In genomic region chr7:28685291-28685659, GRCh38 we compare ENCODE assay signal across 9 cellular contexts.
A peak's percentile ranks its signal among the peaks of the same experiment; 100 is the strongest.
DNase-seq lines count a peak whose midpoint lies in the region; ATAC-seq and TF ChIP-seq lines count a peak whose summit lies in the region.
"Had no signal": no experiment of that assay in that cellular context is flagged by ENCODE, and none has a peak within 500 bp of the region (broad histone marks: within the 10 kb centered on the region; RNA-seq: fewer than 3 reads in every experiment).

No MANE protein-coding gene starts in this region.

- no peaks in the 10 kb centered on the region for H3K27me3 ChIP-seq in heart left ventricle

- H3K9me3 Mint-ChIP-seq in T-helper 2 cell treated with Interferon-gamma antibody and Interleukin-4, amounts not matched to agents 5 μg/mL and 100 μg/mL, for 36 hours = no peaks in the 10 kb centered on the region
- H3K9me3 Mint-ChIP-seq: activated T-helper 1 cell treated with anti-CD3 and anti-CD28 coated beads, Interleukin-12 subunit alpha, Interleukin-12 subunit beta, Interleukin-2, Interleukin-4 antibody, amounts not matched to agents 30 ng/mL and 10 ng/mL and 1 ng/mL, durations not matched to agents 14 hours and 24 hours and 36 hours had no signal

- no peaks in the 10 kb centered on the region for H3K9me3 ChIP-seq in heart left ventricle

- H3K4me1 ChIP-seq in heart left ventricle = peaks cover 7 to 50% (median 33%) of the 10 kb centered on the region in 12 donors

- no peaks in the 10 kb centered on the region for H3K4me1 Mint-ChIP-seq in T-helper 2 cell treated with Interferon-gamma antibody and Interleukin-4, amounts not matched to agents 5 μg/mL and 100 μg/mL, for 36 hours (ENCODE audit: low read depth)

- no peaks in the 10 kb centered on the region for H3K36me3 ChIP-seq in heart left ventricle

- TF ChIP-seq POLR2A in NB4 (IDR thresholded peaks at IDR 0.05; ENCODE audit: extremely low read depth, insufficient read length) (no peak), heart left ventricle (IDR thresholded peaks at IDR 0.05) (no peak)

- DNase-seq in NB4 (ENCODE audit: low read depth) = peak; percentile 14
- peak; percentile 40 to 63 (median 52) for DNase-seq in heart left ventricle
- DNase-seq in T-helper 2 cell treated with Interferon-gamma antibody and Interleukin-4, amounts not matched to agents 5 μg/mL and 100 μg/mL, for 36 hours (ENCODE audit: low spot score) = no peak
- DNase-seq in GOT3 (lab: John Stamatoyannopoulos, UW) = no peak
- no peak for DNase-seq in NCI-H1105 treated with DMSO at 0.1 percent for 48 hours (lab: John Stamatoyannopoulos, UW)

- H3K27ac Mint-ChIP-seq in T-helper 2 cell treated with Interferon-gamma antibody and Interleukin-4, amounts not matched to agents 5 μg/mL and 100 μg/mL, for 36 hours = no peak overlapping the region
- H3K27ac Mint-ChIP-seq: activated T-helper 1 cell treated with anti-CD3 and anti-CD28 coated beads, Interleukin-12 subunit alpha, Interleukin-12 subunit beta, Interleukin-2, Interleukin-4 antibody, amounts not matched to agents 30 ng/mL and 10 ng/mL and 1 ng/mL, durations not matched to agents 14 hours and 24 hours and 36 hours had no signal

- H3K36me3 Mint-ChIP-seq in T-helper 2 cell treated with Interferon-gamma antibody and Interleukin-4, amounts not matched to agents 5 μg/mL and 100 μg/mL, for 36 hours (ENCODE audit: low read depth) = no peaks in the 10 kb centered on the region

- 31 to 37% (median 33%) methylated on average over 7 of the region's 7 CpGs for WGBS in heart left ventricle, 4 donors

- H3K4me3 Mint-ChIP-seq in T-helper 2 cell treated with Interferon-gamma antibody and Interleukin-4, amounts not matched to agents 5 μg/mL and 100 μg/mL, for 36 hours = no peak overlapping the region
- H3K4me3 Mint-ChIP-seq: activated T-helper 1 cell treated with anti-CD3 and anti-CD28 coated beads, Interleukin-12 subunit alpha, Interleukin-12 subunit beta, Interleukin-2, Interleukin-4 antibody, amounts not matched to agents 30 ng/mL and 10 ng/mL and 1 ng/mL, durations not matched to agents 14 hours and 24 hours and 36 hours had no signal

- TF ChIP-seq CTCF in NB4 (IDR thresholded peaks at IDR 0.05; ENCODE audit: low read depth, low read length) = no peak
- no peak for TF ChIP-seq CTCF in heart left ventricle (IDR thresholded peaks at IDR 0.05)

- H3K4me3 ChIP-seq in NB4 (ENCODE audit: low read depth, low read length) (no peak overlapping the region), heart left ventricle (peak overlapping the region in 9 of 12 donors; percentile 39 to 65 (median 58)), skin epidermis (peak overlapping the region in 3 of 7 experiments; percentile 26 to 38 (median 35))

- peak; percentile 54 for ATAC-seq in GM21528 (IDR thresholded peaks at IDR 0.05; ENCODE audit: low FRiP score, unreplicated experiment)
- ATAC-seq in heart left ventricle = peak in 3 of 4 donors; percentile 1 to 8 (median 1)
- no peak for ATAC-seq in HG02970 (IDR thresholded peaks at IDR 0.05; ENCODE audit: low FRiP score, unreplicated experiment)

- H3K27ac ChIP-seq in heart left ventricle = peak overlapping the region; percentile 8 to 96 (median 88)
- peak overlapping the region in 18 of 21 experiments; percentile 13 to 76 (median 62) for H3K27ac ChIP-seq in skin epidermis

- intact Hi-C loops in heart left ventricle (cut with DNase I) = loop anchor here (5.0 to 10.0 kb wide), 9 partner anchors 47 to 290 kb away; partner anchors contain the start of gene CREB5 (in 2 of the 10)

- H3K27me3 Mint-ChIP-seq in T-helper 2 cell treated with Interferon-gamma antibody and Interleukin-4, amounts not matched to agents 5 μg/mL and 100 μg/mL, for 36 hours (ENCODE audit: low read depth) = no peaks in the 10 kb centered on the region

Comparison
In these comparisons a context has a peak if more than half of its experiments do, and no peak if none do; other contexts are left out.
1. DNase-seq: peak in NB4 (single experiment) and heart left ventricle (5 of 5); none in T-helper 2 cell treated with Interferon-gamma antibody and Interleukin-4, amounts not matched to agents 5 μg/mL and 100 μg/mL, for 36 hours (single experiment), GOT3 (single experiment) and NCI-H1105 treated with DMSO at 0.1 percent for 48 hours (single experiment).